In the genomic region with DNA sequence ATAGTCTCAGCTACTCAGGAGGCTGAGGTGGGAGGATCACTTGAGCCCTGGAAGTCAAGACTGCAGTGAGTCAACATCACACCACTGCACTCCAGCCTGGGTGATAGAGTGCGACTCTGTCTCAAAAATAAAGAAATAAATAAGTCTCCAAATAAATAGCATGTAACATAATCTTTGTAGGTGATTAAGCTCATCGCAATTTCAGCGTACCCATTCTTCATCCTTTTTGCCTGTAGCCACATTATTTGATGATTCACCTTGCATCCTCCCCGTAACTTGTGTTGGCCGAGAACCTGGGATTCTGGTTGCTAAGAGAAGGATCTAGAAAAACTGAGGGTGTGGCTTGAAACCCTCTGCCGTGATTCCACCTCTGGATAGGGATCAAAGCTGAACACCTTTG, we compare ENCODE assay signal across 17 cellular contexts.
DNase-seq lines count a peak whose midpoint lies in the region; FAIRE-seq and TF ChIP-seq lines count a peak whose summit lies in the region.
"Had no signal": no experiment of that assay in that cellular context is flagged by ENCODE, and none has a peak within 500 bp of the region (broad histone marks: within the 10 kb centered on the region; RNA-seq: fewer than 3 reads in every experiment).

No MANE protein-coding gene starts in this region.

- no peaks in the 10 kb centered on the region for H3K9me3 Mint-ChIP-seq in astrocyte (ENCODE audit: unreplicated experiment)
- H3K9me3 Mint-ChIP-seq: CD8-positive, alpha-beta T cell had no signal

- H3K4me2 ChIP-seq in astrocyte (ENCODE audit: low read length) (no peak overlapping the region), keratinocyte (ENCODE audit: control insufficient read depth, extremely low read depth, insufficient read depth, low read depth, low read length) (no peak overlapping the region)
- H3K4me2 ChIP-seq: BLaER1 had no signal

- H3K36me3 ChIP-seq in astrocyte (ENCODE audit: insufficient read depth, low read length) (no peaks in the 10 kb centered on the region), keratinocyte (ENCODE audit: control insufficient read depth in 2 of 2, extremely low read depth in 1 of 2, insufficient read depth in 2 of 2, low read length in 2 of 2) (no peaks in the 10 kb centered on the region)
- H3K36me3 ChIP-seq: BLaER1, SJCRH30 had no signal

- dilution Hi-C loops in keratinocyte (cut with MboI; ENCODE audit: extremely low pct_ligation_motif_present, low sequenced_read_pairs), result no loop called here

- peaks cover 3% of the 10 kb centered on the region for H3K4me1 Mint-ChIP-seq in astrocyte (ENCODE audit: low read depth, unreplicated experiment)

- H3K9me1 ChIP-seq in keratinocyte (ENCODE audit: control insufficient read depth, extremely low read depth, insufficient read depth, low read length), result no peaks in the 10 kb centered on the region

- no peaks in the 10 kb centered on the region for H3K36me3 Mint-ChIP-seq in astrocyte (ENCODE audit: low read depth, unreplicated experiment)
- H3K36me3 Mint-ChIP-seq: CD8-positive, alpha-beta T cell had no signal

- H3K4me3 Mint-ChIP-seq in astrocyte (ENCODE audit: unreplicated experiment), result no peak overlapping the region
- H3K4me3 Mint-ChIP-seq: CD8-positive, alpha-beta T cell had no signal

- H3K27me3 ChIP-seq in astrocyte (ENCODE audit: insufficient read depth, low read length), result no peaks in the 10 kb centered on the region
- H3K27me3 ChIP-seq in keratinocyte (ENCODE audit: control insufficient read depth, extremely low read depth, insufficient read depth, low read length), result no peaks in the 10 kb centered on the region
- H3K27me3 ChIP-seq: BLaER1, SJCRH30 had no signal

- peaks cover 2% of the 10 kb centered on the region for H3K27me3 Mint-ChIP-seq in astrocyte (ENCODE audit: low read depth, unreplicated experiment)

- H3K27ac Mint-ChIP-seq in astrocyte (ENCODE audit: unreplicated experiment), result no peak overlapping the region
- H3K27ac Mint-ChIP-seq: CD8-positive, alpha-beta T cell had no signal

- H3K4me3 ChIP-seq in astrocyte (ENCODE audit: insufficient read depth, low read depth, low read length) (no peak overlapping the region), keratinocyte (ENCODE audit: control insufficient read depth in 2 of 3, extremely low read depth in 1 of 3, insufficient read depth in 2 of 3, low read depth in 1 of 3, low read length in 3 of 3) (no peak overlapping the region)
- H3K4me3 ChIP-seq: BLaER1, K562, SJCRH30 had no signal

- no peak overlapping the region for H2AFZ ChIP-seq in astrocyte (ENCODE audit: low read depth, low read length)
- no peak overlapping the region for H2AFZ ChIP-seq in keratinocyte (ENCODE audit: control insufficient read depth, low read length)

- no peaks in the 10 kb centered on the region for H3K9me3 ChIP-seq in astrocyte (ENCODE audit: insufficient read depth, low read depth, low read length)
- H3K9me3 ChIP-seq in keratinocyte (ENCODE audit: control insufficient read depth, low read depth, low read length), result no peaks in the 10 kb centered on the region
- H3K9me3 ChIP-seq: BLaER1, SJCRH30 had no signal

- DNase-seq in ELR (ENCODE audit: low read depth), result peak; percentile 40
- peak; percentile 52 for DNase-seq in M059J (ENCODE audit: low read depth)
- DNase-seq in astrocyte (ENCODE audit: low read depth), result peak; percentile 85
- DNase-seq in keratinocyte (ENCODE audit: low read depth, low spot score), result peak; percentile 40
- DNase-seq in NCI-H2227 treated with DMSO at 0.1 percent for 48 hours (lab: John Stamatoyannopoulos, UW), result no peak
- DNase-seq in activated gamma-delta T cell (lab: John Stamatoyannopoulos, UW), result no peak
- DNase-seq in activated CD8-positive, alpha-beta memory T cell treated with anti-CD3 and anti-CD28 coated beads, Interleukin-2, amount 50 U/mL, for 48 hours, result no peak
- DNase-seq: Calu3; CD8-positive, alpha-beta T cell; H7; NCI-H1694 treated with DMSO at 0.1 percent for 48 hours; NCI-H510A treated with DMSO at 0.1 percent for 48 hours; NCI-H774; OCI-M1; SJCRH30 had no signal

- no peaks in the 10 kb centered on the region for H3K79me2 ChIP-seq in astrocyte (ENCODE audit: insufficient read depth, low read length)
- H3K79me2 ChIP-seq in keratinocyte (ENCODE audit: control insufficient read depth, insufficient read depth, low read length), result no peaks in the 10 kb centered on the region

- TF ChIP-seq CTCF in astrocyte (IDR thresholded peaks at IDR 0.05; ENCODE audit: insufficient read depth, low read depth, low read length) (no peak), keratinocyte (optimal IDR thresholded peaks at IDR 0.05 in 1 of 3, IDR thresholded peaks at IDR 0.05 in 1 of 3, conservative IDR thresholded peaks at IDR 0.05 in 1 of 3; ENCODE audit: extremely low read depth in 1 of 3, insufficient read depth in 2 of 3, low read length in 3 of 3) (no peak)

- H3K27ac ChIP-seq in astrocyte (ENCODE audit: low read depth, low read length) (no peak overlapping the region), keratinocyte (ENCODE audit: control insufficient read depth, insufficient read depth, low read length) (no peak overlapping the region)
- H3K27ac ChIP-seq: BLaER1, SJCRH30 had no signal

- no peaks in the 10 kb centered on the region for H4K20me1 ChIP-seq in astrocyte (ENCODE audit: insufficient read depth, low read length)
- no peaks in the 10 kb centered on the region for H4K20me1 ChIP-seq in keratinocyte (ENCODE audit: control insufficient read depth, extremely low read depth, insufficient read depth, low read length)
- H4K20me1 ChIP-seq: BLaER1 had no signal

- H3K9ac ChIP-seq in astrocyte (ENCODE audit: low read length) (no peak overlapping the region), keratinocyte (ENCODE audit: control insufficient read depth, extremely low read depth, insufficient read depth, low read length) (no peak overlapping the region)
- H3K9ac ChIP-seq: BLaER1 had no signal

- no peak for FAIRE-seq in astrocyte (lab: Jason Lieb, UNC)
- FAIRE-seq in keratinocyte (lab: Jason Lieb, UNC), result no peak
- FAIRE-seq: K562 had no signal

- H3K4me1 ChIP-seq in astrocyte (ENCODE audit: insufficient read depth, low read length) (no peaks in the 10 kb centered on the region), keratinocyte (ENCODE audit: control insufficient read depth, extremely low read depth, insufficient read depth, low read length) (no peaks in the 10 kb centered on the region)
- H3K4me1 ChIP-seq: SJCRH30 had no signal

Comparison
In these comparisons a context has a peak if more than half of its experiments do, and no peak if none do; other contexts are left out.
1. DNase-seq: peak in ELR (single experiment), M059J (single experiment), astrocyte (single experiment) and keratinocyte (single experiment); none in NCI-H2227 treated with DMSO at 0.1 percent for 48 hours (single experiment), activated gamma-delta T cell (single experiment) and activated CD8-positive, alpha-beta memory T cell treated with anti-CD3 and anti-CD28 coated beads, Interleukin-2, amount 50 U/mL, for 48 hours (single experiment).